In genomic region chr9:121340676-121341392, GRCh38 we compare ENCODE assay signal across 13 cellular contexts. TPM values are rescaled to one million over a fixed set of nuclear protein-coding genes. Genes with fewer than 3 reads are reported as not detected.
A peak's percentile ranks its signal among the peaks of the same experiment; 100 is the strongest.
DNase-seq lines count a peak whose midpoint lies in the region; ATAC-seq, FAIRE-seq and TF ChIP-seq lines count a peak whose summit lies in the region.
"Had no signal": no experiment of that assay in that cellular context is flagged by ENCODE, and none has a peak within 500 bp of the region (broad histone marks: within the 10 kb centered on the region; RNA-seq: fewer than 3 reads in every experiment).

No MANE protein-coding gene starts in this region.

- H3K4me2 ChIP-seq in K562 (ENCODE audit: insufficient read depth, low read length): no peak overlapping the region

- H3K4me1 Mint-ChIP-seq in CD8-positive, alpha-beta T cell (ENCODE audit: low read depth): peaks cover 7% of the 10 kb centered on the region

- DNase-seq in GM10248 (ENCODE audit: extremely low spot score) (peak; percentile 65), GM19240 (ENCODE audit: insufficient read length, low spot score) (peak; percentile 51), K562 (ENCODE audit: extremely low read depth in 1 of 4, low spot score in 3 of 4) (no peak), A172 (ENCODE audit: low spot score) (no peak)
- DNase-seq in activated naive CD4-positive, alpha-beta T cell (lab: John Stamatoyannopoulos, UW): no peak
- DNase-seq in CD8-positive, alpha-beta T cell: no peak
- DNase-seq: activated T-cell treated with anti-CD3 and anti-CD28 coated beads, Interleukin-2, amount 50 U/mL, for 24 hours; NCI-H1436 treated with DMSO at 0.1 percent for 48 hours; OCI-M1 had no signal

- POLR2A ChIA-PET in GM10248 (lab: Yijun Ruan, JAX): interaction anchor here (0.5 kb wide), 1 partner anchor 28 kb away, joined by 6 read pairs; no protein-coding TSS in a partner anchor
- POLR2A ChIA-PET in K562 (lab: Yijun Ruan, JAX): interaction anchor here (0.6 to 2.6 kb wide), 3 partner anchors 13 to 48 kb away, joined by 3 to 5 read pairs (median 4); no protein-coding TSS in a partner anchor
- POLR2A ChIA-PET in CD8-positive, alpha-beta T cell (lab: Charles Lee): no interaction called here

- H3K36me3 Mint-ChIP-seq in CD8-positive, alpha-beta T cell: peaks cover 70% of the 10 kb centered on the region

- H4K20me1 ChIP-seq in K562 (replicated peaks; ENCODE audit: control insufficient read depth, insufficient read depth, low read length): no peaks in the 10 kb centered on the region

- TF ChIP-seq RAD21 in K562 (CRISPR knock-in tag; conservative IDR thresholded peaks at IDR 0.05 in 1 of 2, IDR thresholded peaks at IDR 0.05 in 1 of 2): no peak

- peaks cover 51% of the 10 kb centered on the region; the same call in 1 of the 3 replicates for H3K36me3 ChIP-seq in K562 (ENCODE audit: control insufficient read depth, insufficient read depth, low read length)
- H3K36me3 ChIP-seq in CD8-positive, alpha-beta T cell (ENCODE audit: insufficient read depth, low read length): peaks cover 6% of the 10 kb centered on the region

- H3K4me1 ChIP-seq in K562 (replicated peaks in 1 of 2; ENCODE audit: control insufficient read depth in 2 of 2, insufficient read depth in 2 of 2, low read length in 2 of 2): no peaks in the 10 kb centered on the region; a peak in 1 of 5 replicates
- H3K4me1 ChIP-seq in CD8-positive, alpha-beta T cell (ENCODE audit: insufficient read depth, low read length): no peaks in the 10 kb centered on the region

- intact Hi-C loops in K562 (cut with micrococcal nuclease): no loop called here
- intact Hi-C loops in CD8-positive, alpha-beta T cell (cut with DNase I, micrococcal nuclease): no loop called here

- H3K27me3 ChIP-seq in K562 (ENCODE audit: control insufficient read depth in 2 of 2, insufficient read depth in 2 of 2, low read length in 2 of 2): no peaks in the 10 kb centered on the region
- no peaks in the 10 kb centered on the region for H3K27me3 ChIP-seq in CD8-positive, alpha-beta T cell (ENCODE audit: insufficient read depth, low read length)

- no TSS peak for BruUV-seq in K562 (replicated peaks; lab: Mats Ljungman, UMichigan)

- TF ChIP-seq CTCF in GM10248 (IDR thresholded peaks at IDR 0.05; ENCODE audit: control extremely low read depth, extremely low read depth, low read depth, missing control alignments) (no peak), K562 (IDR thresholded peaks at IDR 0.05 in 2 of 3, conservative IDR thresholded peaks at IDR 0.05 in 1 of 3; ENCODE audit: insufficient read depth in 2 of 3, low read depth in 1 of 3, low read length in 3 of 3) (no peak)
- TF ChIP-seq CTCF in CD8-positive, alpha-beta T cell (IDR thresholded peaks at IDR 0.05): no peak

- H3K9me3 Mint-ChIP-seq in CD8-positive, alpha-beta T cell: no peaks in the 10 kb centered on the region
- H3K9me3 Mint-ChIP-seq: activated T-cell treated with anti-CD3 and anti-CD28 coated beads, Interleukin-2, amount 50 U/mL, for 24 hours had no signal

- no peaks in the 10 kb centered on the region for H3K27me3 Mint-ChIP-seq in CD8-positive, alpha-beta T cell (ENCODE audit: low read depth)
- H3K27me3 Mint-ChIP-seq: activated T-cell treated with anti-CD3 and anti-CD28 coated beads, Interleukin-2, amount 50 U/mL, for 24 hours had no signal

- WGBS in K562 (ENCODE audit: insufficient coverage, low coverage, missing lambda C conversion rate): 80% methylated on average over 4 of the region's 6 CpGs

- no peak overlapping the region for H3K27ac ChIP-seq in K562 (ENCODE audit: extremely low read depth, low read depth, low read length)
- no peak overlapping the region for H3K27ac ChIP-seq in CD8-positive, alpha-beta T cell (ENCODE audit: low read depth, low read length)
- H3K27ac ChIP-seq: parathyroid adenoma had no signal

- no peaks in the 10 kb centered on the region for H3K79me2 ChIP-seq in K562 (ENCODE audit: control insufficient read depth, insufficient read depth, low read length)
- H3K79me2 ChIP-seq: parathyroid adenoma had no signal

- in situ Hi-C loops in K562 (cut with MboI): no loop called here

- no peak overlapping the region for H3K4me3 Mint-ChIP-seq in CD8-positive, alpha-beta T cell
- H3K4me3 Mint-ChIP-seq: activated T-cell treated with anti-CD3 and anti-CD28 coated beads, Interleukin-2, amount 50 U/mL, for 24 hours had no signal

- no peak overlapping the region for H3K27ac Mint-ChIP-seq in CD8-positive, alpha-beta T cell
- H3K27ac Mint-ChIP-seq: activated T-cell treated with anti-CD3 and anti-CD28 coated beads, Interleukin-2, amount 50 U/mL, for 24 hours had no signal

- no peak overlapping the region for H2AFZ ChIP-seq in K562 (ENCODE audit: low read depth, low read length)
- H2AFZ ChIP-seq: parathyroid adenoma had no signal

- H3K9me1 ChIP-seq in K562 (ENCODE audit: control insufficient read depth, insufficient read depth, low read length): no peaks in the 10 kb centered on the region

- CTCF ChIA-PET in GM10248 (lab: Yijun Ruan, JAX): interaction anchor here (1.6 to 7.7 kb wide), 3 partner anchors 13 to 37 kb away, joined by 4 to 63 read pairs (median 8); no protein-coding TSS in a partner anchor
- CTCF ChIA-PET in K562 (lab: Yijun Ruan, JAX; ENCODE audit: low intra/inter-chr PET ratio): no interaction called here
- CTCF ChIA-PET in CD8-positive, alpha-beta T cell (lab: Charles Lee): interaction anchor here (0.6 to 4.3 kb wide), 2 partner anchors 21 to 68 kb away, joined by 3 to 26 read pairs; no protein-coding TSS in a partner anchor

- no peak overlapping the region for H3K4me3 ChIP-seq in K562
- H3K4me3 ChIP-seq in CD8-positive, alpha-beta T cell (ENCODE audit: low read depth, low read length): no peak overlapping the region

- H3K9me3 ChIP-seq in K562 (replicated peaks; ENCODE audit: control insufficient read depth, insufficient read depth, low read depth, low read length): no peaks in the 10 kb centered on the region
- H3K9me3 ChIP-seq in CD8-positive, alpha-beta T cell (ENCODE audit: low read length): no peaks in the 10 kb centered on the region

- TF ChIP-seq EP300 in K562 (IDR thresholded peaks at IDR 0.05; ENCODE audit: low read length): no peak

- H3K9ac ChIP-seq in K562 (ENCODE audit: insufficient read depth in 1 of 2, low read depth in 2 of 2, low read length in 2 of 2): no peak overlapping the region
- H3K9ac ChIP-seq: parathyroid adenoma had no signal

- ATAC-seq in HG02973 (IDR thresholded peaks at IDR 0.05; ENCODE audit: unreplicated experiment): peak; percentile 94
- no peak for ATAC-seq in K562
- ATAC-seq in HG03521 (IDR thresholded peaks at IDR 0.05; ENCODE audit: unreplicated experiment): no peak
- ATAC-seq in CD8-positive, alpha-beta T cell: no peak
- ATAC-seq: left lobe of liver had no signal

- peak; percentile 54 for FAIRE-seq in K562 (lab: Jason Lieb, UNC)

- TF ChIP-seq POLR2A in K562 (conservative IDR thresholded peaks at IDR 0.05): no peak

TF ChIP-seq in K562, 482 proteins besides CTCF, POLR2A, EP300 and RAD21:
- TF ChIP-seq, protein P1, sequence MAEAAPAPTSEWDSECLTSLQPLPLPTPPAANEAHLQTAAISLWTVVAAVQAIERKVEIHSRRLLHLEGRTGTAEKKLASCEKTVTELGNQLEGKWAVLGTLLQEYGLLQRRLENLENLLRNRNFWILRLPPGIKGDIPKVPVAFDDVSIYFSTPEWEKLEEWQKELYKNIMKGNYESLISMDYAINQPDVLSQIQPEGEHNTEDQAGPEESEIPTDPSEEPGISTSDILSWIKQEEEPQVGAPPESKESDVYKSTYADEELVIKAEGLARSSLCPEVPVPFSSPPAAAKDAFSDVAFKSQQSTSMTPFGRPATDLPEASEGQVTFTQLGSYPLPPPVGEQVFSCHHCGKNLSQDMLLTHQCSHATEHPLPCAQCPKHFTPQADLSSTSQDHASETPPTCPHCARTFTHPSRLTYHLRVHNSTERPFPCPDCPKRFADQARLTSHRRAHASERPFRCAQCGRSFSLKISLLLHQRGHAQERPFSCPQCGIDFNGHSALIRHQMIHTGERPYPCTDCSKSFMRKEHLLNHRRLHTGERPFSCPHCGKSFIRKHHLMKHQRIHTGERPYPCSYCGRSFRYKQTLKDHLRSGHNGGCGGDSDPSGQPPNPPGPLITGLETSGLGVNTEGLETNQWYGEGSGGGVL (CRISPR knock-in tag; IDR thresholded peaks at IDR 0.05): no peak
- no peak for TF ChIP-seq RBM17 (IDR thresholded peaks at IDR 0.05; ENCODE audit: borderline replicate concordance, low read depth, low read length)

RNA-seq across cellular contexts. Expression of gene STOM, which starts 29.2 kb away (rescaled TPM):
- 57.6 and 69.2 TPM in 2 replicates for total RNA-seq in K562 (2011; cell fraction: chromatin; rRNA removed; ENCODE audit: low replicate concordance)
- total RNA-seq in K562 (2011; cell fraction: nucleolus; rRNA removed): 86.6 and 95.4 TPM in 2 replicates
- 109 and 133 TPM in 2 replicates for total RNA-seq in K562 (2011; cell fraction: nucleoplasm; rRNA removed)
- total RNA-seq in K562 (2014; rRNA removed) (23.2 and 34.7 TPM in 2 replicates), K562 (2014; rRNA removed; fragmentation: Illumina TruSeq; extraction: Trizol) (43.9 and 52.4 TPM in 2 replicates), K562 (2015; rRNA removed; fragmentation: Illumina TruSeq; extraction: Trizol) (54.4 and 58.1 TPM in 2 replicates), K562 (2021) (56.7 and 56.9 TPM in 2 replicates)
- polyA plus RNA-seq in K562 (2011; rRNA removed) (62.6 and 140 TPM in 2 replicates), K562 (2014; fragmentation: Illumina TruSeq; extraction: Trizol) (46.9 and 49.4 TPM in 2 replicates), K562 (2014; fragmentation: Nextera tagmentation; extraction: Ambion mirVana) (10 to 100 TPM; 24.6 to 35.8 TPM), K562 (2014; rRNA removed) (33.5 and 43.0 TPM in 2 replicates)
- 46.5 and 61.5 TPM in 2 replicates for polyA plus RNA-seq in K562 (2011; cell fraction: cytosol; rRNA removed)
- 15.3 and 22.4 TPM in 2 replicates for polyA plus RNA-seq in K562 (2011; cell fraction: nucleus; rRNA removed)
- polyA plus RNA-seq in K562 (2012): 27.0 and 42.0 TPM in 2 replicates
- polyA minus RNA-seq in K562 (2011; rRNA and poly(A)+ RNA removed): 40.2 and 82.5 TPM in 2 replicates
- 37.9 and 62.8 TPM in 2 replicates for polyA minus RNA-seq in K562 (2011; cell fraction: cytosol; rRNA and poly(A)+ RNA removed)
- 11.0 and 11.8 TPM in 2 replicates for polyA minus RNA-seq in K562 (2011; cell fraction: nucleus; rRNA and poly(A)+ RNA removed)
- 110 and 157 TPM in 2 replicates for total RNA-seq in A172 (2014; rRNA removed; shearing (Covaris generic))
- 10 to 100 TPM; 47.4 to 48.2 TPM for total RNA-seq in CD8-positive, alpha-beta T cell

Comparison
In these comparisons a context has a peak if more than half of its experiments do, and no peak if none do; other contexts are left out.
1. DNase-seq: peak in GM10248 (single experiment) and GM19240 (single experiment); none in K562 (0 of 4), A172 (single experiment), activated naive CD4-positive, alpha-beta T cell (0 of 4) and CD8-positive, alpha-beta T cell (0 of 7).